ENCODE assay signal across 8 cellular contexts in the genomic region with DNA sequence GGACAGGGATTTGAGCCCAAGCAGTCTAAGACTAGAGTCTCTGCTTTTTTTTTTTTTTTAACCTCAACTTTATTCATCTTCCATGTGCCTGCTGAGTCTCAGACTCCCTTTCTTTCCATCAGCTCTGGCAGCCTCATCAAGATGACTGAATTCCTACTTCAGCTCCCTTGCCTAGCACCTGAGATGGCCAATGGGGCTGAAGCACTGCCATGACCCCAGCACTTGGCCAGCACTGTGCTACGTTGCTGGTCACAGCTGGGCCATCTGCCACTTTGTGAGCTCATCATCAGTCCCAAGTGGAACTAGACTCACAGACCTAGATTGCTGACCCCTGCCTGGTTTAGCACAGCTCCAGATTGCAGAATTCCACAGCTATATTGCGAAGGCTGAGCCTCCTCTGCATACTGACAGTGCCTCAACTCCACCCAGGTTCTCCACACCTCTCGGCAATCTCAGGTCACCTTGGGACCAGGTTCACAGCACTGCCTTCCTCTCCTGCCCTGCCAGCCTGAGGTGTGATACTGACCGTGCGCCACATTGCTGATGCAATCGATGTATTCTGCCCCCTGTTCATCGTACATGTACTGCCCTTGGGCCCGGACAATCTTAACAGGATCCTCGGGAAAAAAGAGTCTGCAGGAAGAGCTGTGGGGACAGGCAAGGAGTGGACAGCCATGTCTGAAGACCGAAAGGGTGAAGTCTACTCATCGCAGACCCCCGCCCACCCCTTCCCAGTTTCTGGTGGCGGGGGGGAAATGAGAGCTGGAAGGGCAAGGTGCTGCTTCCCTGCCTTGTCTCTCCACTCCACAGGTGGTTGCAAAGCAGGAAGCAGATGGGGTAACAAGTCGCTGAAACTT. TPM values are rescaled to one million over a fixed set of nuclear protein-coding genes. Genes with fewer than 3 reads are reported as not detected.
DNase-seq lines count a peak whose midpoint lies in the region; ATAC-seq and TF ChIP-seq lines count a peak whose summit lies in the region.

No MANE protein-coding gene starts in this region.

- POLR2A ChIA-PET in CD8-positive, alpha-beta memory T cell (lab: Charles Lee), result interaction anchor here (0.6 to 1.0 kb wide), 4 partner anchors 25 to 433 kb away, joined by 3 to 5 read pairs (median 4); a partner anchor contains a TSS

- H3K9me3 ChIP-seq in CD8-positive, alpha-beta memory T cell (ENCODE audit: low read length), result no peaks in the 10 kb centered on the region
- no peaks in the 10 kb centered on the region for H3K9me3 ChIP-seq in Peyer's patch
- H3K9me3 ChIP-seq in esophagus squamous epithelium, result no peaks in the 10 kb centered on the region
- H3K9me3 ChIP-seq in neutrophil, result no peaks in the 10 kb centered on the region

- peaks cover 6 to 58% (median 18%) of the 10 kb centered on the region in 3 donors for H3K36me3 Mint-ChIP-seq in CD8-positive, alpha-beta memory T cell

- 49 to 57% methylated on average over 5 to 11 of the region's 14 CpGs for WGBS in esophagus squamous epithelium, 2 donors

- CTCF ChIA-PET in CD8-positive, alpha-beta memory T cell (lab: Charles Lee), result interaction anchor here (0.9 to 1.7 kb wide), 3 partner anchors 13 to 324 kb away, joined by 3 to 6 read pairs (median 5); a partner anchor contains a TSS

- H3K4me3 ChIP-seq in CD8-positive, alpha-beta memory T cell (ENCODE audit: low read length), result peak overlapping the region; percentile 82
- H3K4me3 ChIP-seq in Peyer's patch (peak overlapping the region; percentile 68 to 96 (median 85)), esophagus squamous epithelium (peak overlapping the region; percentile 62 to 91 (median 70)), neutrophil (ENCODE audit: low read depth in 1 of 2, low read length in 1 of 2) (peak overlapping the region; percentile 70 to 96)

- TF ChIP-seq POLR2A in Peyer's patch (IDR thresholded peaks at IDR 0.05), result peak; percentile 59 to 75
- TF ChIP-seq POLR2A in esophagus squamous epithelium (IDR thresholded peaks at IDR 0.05), result no peak

- H3K9me3 Mint-ChIP-seq in CD8-positive, alpha-beta memory T cell, result no peaks in the 10 kb centered on the region

- intact Hi-C loops in esophagus squamous epithelium (cut with DNase I), result no loop called here

- no peak for TF ChIP-seq CTCF in Peyer's patch (IDR thresholded peaks at IDR 0.05)
- TF ChIP-seq CTCF in esophagus squamous epithelium (IDR thresholded peaks at IDR 0.05), result no peak
- TF ChIP-seq CTCF in neutrophil (IDR thresholded peaks at IDR 0.05), result no peak
- TF ChIP-seq CTCF in GM13976 (IDR thresholded peaks at IDR 0.05; ENCODE audit: borderline replicate concordance, control extremely low read depth, extremely low read depth, insufficient read depth, missing control alignments), result no peak

- H3K27me3 ChIP-seq in CD8-positive, alpha-beta memory T cell (ENCODE audit: insufficient read depth, low read length, poor library complexity, severe bottlenecking), result no peaks in the 10 kb centered on the region
- H3K27me3 ChIP-seq in Peyer's patch, result no peaks in the 10 kb centered on the region
- H3K27me3 ChIP-seq in esophagus squamous epithelium, result no peaks in the 10 kb centered on the region
- no peaks in the 10 kb centered on the region for H3K27me3 ChIP-seq in neutrophil

- H3K4me3 Mint-ChIP-seq in CD8-positive, alpha-beta memory T cell, result peak overlapping the region; percentile 79 to 94 (median 85)

- H3K27ac Mint-ChIP-seq in CD8-positive, alpha-beta memory T cell, result peak overlapping the region; percentile 35 to 91 (median 82)

- peaks cover 45% of the 10 kb centered on the region for H3K4me1 ChIP-seq in CD8-positive, alpha-beta memory T cell (ENCODE audit: insufficient read depth, low read length)
- H3K4me1 ChIP-seq in Peyer's patch (peaks cover 0 to 53% (median 15%) of the 10 kb centered on the region in 4 donors), esophagus squamous epithelium (peaks cover 13 to 64% (median 44%) of the 10 kb centered on the region in 3 donors), neutrophil (ENCODE audit: control insufficient read depth in 1 of 2, insufficient read depth in 1 of 2, low read depth in 1 of 2, low read length in 1 of 2) (peaks cover 41 to 45% of the 10 kb centered on the region in 2 experiments)

- peaks cover 43% of the 10 kb centered on the region for H3K36me3 ChIP-seq in CD8-positive, alpha-beta memory T cell (ENCODE audit: insufficient read depth, low read length)
- H3K36me3 ChIP-seq in Peyer's patch, result peaks cover 0 to 37% (median 0%) of the 10 kb centered on the region in 3 donors
- peaks cover 7 to 54% (median 12%) of the 10 kb centered on the region in 3 donors for H3K36me3 ChIP-seq in esophagus squamous epithelium
- peaks cover 40% of the 10 kb centered on the region for H3K36me3 ChIP-seq in neutrophil

- DNase-seq in CD8-positive, alpha-beta memory T cell, result no peak
- DNase-seq in Peyer's patch (peak in 2 of 3 donors; percentile 81), esophagus squamous epithelium (lab: John Stamatoyannopoulos, UW) (no peak), GDM1 (lab: John Stamatoyannopoulos, UW) (no peak), GM13976 (ENCODE audit: low spot score) (no peak)

- peaks cover 60 to 82% (median 62%) of the 10 kb centered on the region in 3 donors for H3K4me1 Mint-ChIP-seq in CD8-positive, alpha-beta memory T cell

- ATAC-seq in HG03520 (IDR thresholded peaks at IDR 0.05; ENCODE audit: unreplicated experiment) (no peak), GM18511 (IDR thresholded peaks at IDR 0.05; ENCODE audit: unreplicated experiment) (no peak)

- in situ Hi-C loops in GM13976 (cut with MboI; ENCODE audit: low sequenced_read_pairs, unreplicated experiment), result no loop called here

- peak overlapping the region; percentile 80 for H3K27ac ChIP-seq in CD8-positive, alpha-beta memory T cell (ENCODE audit: low read depth, low read length)
- H3K27ac ChIP-seq in Peyer's patch (peak overlapping the region; percentile 95 to 98 (median 97)), esophagus squamous epithelium (peak overlapping the region; percentile 88 to 98 (median 92)), neutrophil (peak overlapping the region; percentile 96)

- no peaks in the 10 kb centered on the region for H3K27me3 Mint-ChIP-seq in CD8-positive, alpha-beta memory T cell

RNA-seq across cellular contexts. Expression of a gene that starts 1.5 kb away (rescaled TPM):
- 10 to 100 TPM; 57.8 to 61.1 TPM for total RNA-seq in CD8-positive, alpha-beta memory T cell
- 41.6 TPM for polyA plus RNA-seq in CD8-positive, alpha-beta memory T cell
- total RNA-seq in Peyer's patch, result 100 to 1,000 TPM; 180 to 441 (median 280) TPM
- total RNA-seq in esophagus squamous epithelium, result 10 to 100 TPM; 15.8 to 57.4 (median 21.9) TPM

RNA-seq across cellular contexts. Expression of a gene that starts 26.8 kb away (rescaled TPM):
- total RNA-seq in CD8-positive, alpha-beta memory T cell, result 100 to 1,000 TPM; 672 to 673 TPM
- 80.5 TPM for polyA plus RNA-seq in CD8-positive, alpha-beta memory T cell
- total RNA-seq in Peyer's patch (100 to 1,000 TPM in 1 of 4 donors, 10 to 100 TPM in 3; 74.8 to 135 (median 81.4) TPM), esophagus squamous epithelium (100 to 1,000 TPM; 123 to 150 (median 135) TPM)

RNA-seq across cellular contexts. Expression of a gene that starts 43.9 kb away (rescaled TPM):
- not detected for total RNA-seq in CD8-positive, alpha-beta memory T cell
- not detected for polyA plus RNA-seq in CD8-positive, alpha-beta memory T cell
- total RNA-seq in Peyer's patch (not detected), esophagus squamous epithelium (not detected)

Comparison
In these comparisons a context has a peak if more than half of its experiments do, and no peak if none do; other contexts are left out.
1. DNase-seq: peak in Peyer's patch (2 of 3); none in CD8-positive, alpha-beta memory T cell (0 of 5), esophagus squamous epithelium (single experiment), GDM1 (single experiment) and GM13976 (single experiment).
2. POLR2A ChIP-seq: peak in Peyer's patch (2 of 2); none in esophagus squamous epithelium (0 of 4).
3. RNA of a gene that starts 26.8 kb away (total RNA-seq): 672 to 673 TPM in CD8-positive, alpha-beta memory T cell; 123 to 150 TPM in esophagus squamous epithelium and 74.8 to 135 TPM in Peyer's patch; every median in the first group is over 4 times any median in the second.
4. Peak in every context shown above with its lines, with median percentiles within 50 percentile points of each other: H3K27ac ChIP-seq and H3K4me3 ChIP-seq.